ENCODE assay signal across 16 cellular contexts in the genomic region with DNA sequence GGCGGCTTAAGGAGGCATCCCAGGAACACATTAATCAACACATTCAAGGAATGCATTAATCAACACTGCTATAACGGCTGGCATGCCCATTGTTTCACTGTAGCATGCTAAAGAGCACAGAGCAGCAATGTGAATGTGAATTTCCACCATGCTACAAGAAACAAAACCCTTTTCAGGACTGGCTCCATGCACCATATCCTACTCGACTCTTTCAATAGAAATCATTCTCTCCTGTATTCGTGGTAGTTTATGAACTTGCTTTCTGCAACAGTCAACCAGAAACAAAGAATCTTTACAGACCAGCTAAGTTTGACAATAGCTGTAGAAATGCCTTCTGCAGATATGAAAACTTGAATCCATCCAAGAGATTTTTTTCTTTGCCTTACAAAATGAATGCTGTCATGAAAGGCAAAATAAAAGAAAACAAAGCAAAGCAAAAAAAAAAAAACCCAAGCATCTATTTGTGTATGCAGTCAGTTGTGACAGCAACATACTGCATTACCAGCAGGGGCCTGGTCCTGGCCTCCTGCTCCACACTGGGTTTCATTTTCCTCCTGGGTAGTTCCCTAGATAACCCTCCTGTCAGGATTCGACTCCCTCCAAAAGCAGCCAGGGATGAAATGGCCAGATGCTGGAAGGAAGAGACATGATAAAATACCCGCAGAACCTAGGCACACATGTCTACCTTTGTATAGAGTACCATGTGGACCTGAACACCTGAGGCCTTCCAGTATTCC.
DNase-seq lines count a peak whose midpoint lies in the region; ATAC-seq, FAIRE-seq and TF ChIP-seq lines count a peak whose summit lies in the region.
"Had no signal": no experiment of that assay in that cellular context is flagged by ENCODE, and none has a peak within 500 bp of the region (broad histone marks: within the 10 kb centered on the region; RNA-seq: fewer than 3 reads in every experiment).

No MANE protein-coding gene starts in this region.

- TF ChIP-seq CTCF in keratinocyte (optimal IDR thresholded peaks at IDR 0.05 in 1 of 3, IDR thresholded peaks at IDR 0.05 in 1 of 3, conservative IDR thresholded peaks at IDR 0.05 in 1 of 3; ENCODE audit: extremely low read depth in 1 of 3, insufficient read depth in 2 of 3, low read length in 3 of 3) (no peak), natural killer cell (IDR thresholded peaks at IDR 0.05) (no peak), tibial artery (IDR thresholded peaks at IDR 0.05) (no peak)

- peaks cover 52% of the 10 kb centered on the region for H3K4me1 ChIP-seq in keratinocyte (ENCODE audit: control insufficient read depth, extremely low read depth, insufficient read depth, low read length)
- H3K4me1 ChIP-seq in tibial artery = no peaks in the 10 kb centered on the region
- H3K4me1 ChIP-seq: prostate gland had no signal

- DNase-seq in G401 (ENCODE audit: low spot score) = peak; percentile 92
- DNase-seq in NCI-H2171 (lab: John Stamatoyannopoulos, UW) = peak; percentile 54
- DNase-seq in cerebellar cortex (ENCODE audit: low spot score) = peak; percentile 91
- no peak for DNase-seq in keratinocyte (ENCODE audit: low read depth, low spot score)
- no peak for DNase-seq in natural killer cell
- DNase-seq in activated effector memory CD4-positive, alpha-beta T cell treated with anti-CD3 and anti-CD28 coated beads, Interleukin-2, amount 50 U/mL, for 16 hours = no peak
- DNase-seq in tibial artery = no peak
- DNase-seq: activated T-cell treated with anti-CD3 and anti-CD28 coated beads for 4 hours, Calu3, GF-D8 had no signal

- no peaks in the 10 kb centered on the region for H3K27me3 Mint-ChIP-seq in natural killer cell (ENCODE audit: low read depth in 2 of 2)

- no peak overlapping the region for H3K4me2 ChIP-seq in keratinocyte (ENCODE audit: control insufficient read depth, extremely low read depth, insufficient read depth, low read depth, low read length)

- H3K36me3 ChIP-seq in keratinocyte (ENCODE audit: control insufficient read depth in 2 of 2, extremely low read depth in 1 of 2, insufficient read depth in 2 of 2, low read length in 2 of 2) (no peaks in the 10 kb centered on the region), tibial artery (no peaks in the 10 kb centered on the region)
- H3K36me3 ChIP-seq: gastroesophageal sphincter, prostate gland had no signal

- no peak overlapping the region for H3K27ac Mint-ChIP-seq in natural killer cell
- H3K27ac Mint-ChIP-seq: activated naive CD4-positive, alpha-beta T cell treated with anti-CD3 and anti-CD28 coated beads, Interleukin-2, amount 50 U/mL, for 24 hours had no signal

- H3K27me3 ChIP-seq in keratinocyte (ENCODE audit: control insufficient read depth, extremely low read depth, insufficient read depth, low read length) (no peaks in the 10 kb centered on the region), tibial artery (no peaks in the 10 kb centered on the region)
- H3K27me3 ChIP-seq: gastroesophageal sphincter had no signal

- ATAC-seq in HG02840 (IDR thresholded peaks at IDR 0.05; ENCODE audit: low FRiP score, unreplicated experiment) (no peak), natural killer cell (no peak)
- ATAC-seq: gastroesophageal sphincter had no signal

- no peaks in the 10 kb centered on the region for H3K4me1 Mint-ChIP-seq in natural killer cell

- dilution Hi-C loops in keratinocyte (cut with MboI; ENCODE audit: extremely low pct_ligation_motif_present, low sequenced_read_pairs) = no loop called here

- peak overlapping the region; percentile 93 for H3K27ac ChIP-seq in keratinocyte (ENCODE audit: control insufficient read depth, insufficient read depth, low read length)
- H3K27ac ChIP-seq in tibial artery = no peak overlapping the region
- H3K27ac ChIP-seq: gastroesophageal sphincter, prostate gland, RWPE1 had no signal

- no peaks in the 10 kb centered on the region for H3K9me1 ChIP-seq in keratinocyte (ENCODE audit: control insufficient read depth, extremely low read depth, insufficient read depth, low read length)

- no peaks in the 10 kb centered on the region for H3K79me2 ChIP-seq in keratinocyte (ENCODE audit: control insufficient read depth, insufficient read depth, low read length)

- no peak overlapping the region for H3K4me3 Mint-ChIP-seq in natural killer cell
- H3K4me3 Mint-ChIP-seq: activated naive CD4-positive, alpha-beta T cell treated with anti-CD3 and anti-CD28 coated beads, Interleukin-2, amount 50 U/mL, for 24 hours had no signal

- in situ Hi-C loops in G401 (cut with HindIII; ENCODE audit: low sequenced_read_pairs) = no loop called here

- peaks cover 2 to 4% of the 10 kb centered on the region in 2 donors for H3K9me3 Mint-ChIP-seq in natural killer cell
- H3K9me3 Mint-ChIP-seq: activated naive CD4-positive, alpha-beta T cell treated with anti-CD3 and anti-CD28 coated beads, Interleukin-2, amount 50 U/mL, for 24 hours had no signal

- intact Hi-C loops in natural killer cell (cut with micrococcal nuclease) = no loop called here
- intact Hi-C loops in tibial artery (cut with DNase I; ENCODE audit: low total_unique reads) = no loop called here

- no peaks in the 10 kb centered on the region for H4K20me1 ChIP-seq in keratinocyte (ENCODE audit: control insufficient read depth, extremely low read depth, insufficient read depth, low read length)

- H3K9ac ChIP-seq in keratinocyte (ENCODE audit: control insufficient read depth, extremely low read depth, insufficient read depth, low read length) = no peak overlapping the region

- H3K4me3 ChIP-seq in keratinocyte (ENCODE audit: control insufficient read depth in 2 of 3, extremely low read depth in 1 of 3, insufficient read depth in 2 of 3, low read depth in 1 of 3, low read length in 3 of 3) (no peak overlapping the region), tibial artery (no peak overlapping the region)
- H3K4me3 ChIP-seq: gastroesophageal sphincter, prostate gland had no signal

- H3K9me3 ChIP-seq in keratinocyte (ENCODE audit: control insufficient read depth, low read depth, low read length) = no peaks in the 10 kb centered on the region
- no peaks in the 10 kb centered on the region for H3K9me3 ChIP-seq in tibial artery
- H3K9me3 ChIP-seq: gastroesophageal sphincter, prostate gland had no signal

- no peaks in the 10 kb centered on the region for H3K36me3 Mint-ChIP-seq in natural killer cell
- H3K36me3 Mint-ChIP-seq: activated naive CD4-positive, alpha-beta T cell treated with anti-CD3 and anti-CD28 coated beads, Interleukin-2, amount 50 U/mL, for 24 hours had no signal

- peak; percentile 64 for FAIRE-seq in keratinocyte (lab: Jason Lieb, UNC)
- FAIRE-seq: GM12892 had no signal

- peak overlapping the region; percentile 1 for H2AFZ ChIP-seq in keratinocyte (ENCODE audit: control insufficient read depth, low read length)

Comparison
In these comparisons a context has a peak if more than half of its experiments do, and no peak if none do; other contexts are left out.
1. DNase-seq: peak in G401 (single experiment), NCI-H2171 (single experiment) and cerebellar cortex (single experiment); none in keratinocyte (single experiment), natural killer cell (single experiment), activated effector memory CD4-positive, alpha-beta T cell treated with anti-CD3 and anti-CD28 coated beads, Interleukin-2, amount 50 U/mL, for 16 hours (single experiment) and tibial artery (0 of 2).